13 cellular contexts compared by ENCODE assay signal in genomic region chr2:238915196-238915595, GRCh38.
"Had no signal": no experiment of that assay in that cellular context is flagged by ENCODE, and none has a peak within 500 bp of the region (broad histone marks: within the 10 kb centered on the region; RNA-seq: fewer than 3 reads in every experiment).

No MANE protein-coding gene starts in this region.

- H3K27ac Mint-ChIP-seq: activated naive CD8-positive, alpha-beta T cell treated with anti-CD3 and anti-CD28 coated beads for 36 hours; dendritic cell treated with granulocyte-macrophage colony-stimulating factor and Interleukin-4, amounts not matched to agents 40 ng/mL and 50 ng/mL, for 4 days; stimulated activated naive CD8-positive, alpha-beta T cell treated with anti-CD3 and anti-CD28 coated beads, Interleukin-15, Interleukin-2, amounts not matched to agents 100 ng/mL and 50 ng/mL, for 24 hours had no signal

- H3K4me1 Mint-ChIP-seq: activated naive CD8-positive, alpha-beta T cell treated with anti-CD3 and anti-CD28 coated beads for 36 hours; naive B cell had no signal

- DNase-seq: activated CD4-positive, alpha-beta T cell treated with anti-CD3 and anti-CD28 coated beads for 1 hour; activated CD4-positive, alpha-beta T cell treated with anti-CD3 and anti-CD28 coated beads, Interleukin-2, amount 50 U/mL, for 4 hours; activated naive CD8-positive, alpha-beta T cell treated with anti-CD3 and anti-CD28 coated beads for 36 hours; effector memory CD4-positive, alpha-beta T cell; heart right ventricle; naive B cell; nucleus accumbens; testis had no signal

- H3K4me3 ChIP-seq: gastroesophageal sphincter, heart right ventricle, smooth muscle cell, testis had no signal

- H3K36me3 Mint-ChIP-seq: activated naive CD8-positive, alpha-beta T cell treated with anti-CD3 and anti-CD28 coated beads for 36 hours; naive B cell had no signal

- H3K4me3 Mint-ChIP-seq: activated naive CD8-positive, alpha-beta T cell treated with anti-CD3 and anti-CD28 coated beads for 36 hours; dendritic cell treated with granulocyte-macrophage colony-stimulating factor and Interleukin-4, amounts not matched to agents 40 ng/mL and 50 ng/mL, for 4 days; stimulated activated naive CD8-positive, alpha-beta T cell treated with anti-CD3 and anti-CD28 coated beads, Interleukin-15, Interleukin-2, amounts not matched to agents 100 ng/mL and 50 ng/mL, for 24 hours had no signal

- H3K9me3 Mint-ChIP-seq: activated naive CD8-positive, alpha-beta T cell treated with anti-CD3 and anti-CD28 coated beads for 36 hours; dendritic cell treated with granulocyte-macrophage colony-stimulating factor and Interleukin-4, amounts not matched to agents 40 ng/mL and 50 ng/mL, for 4 days; stimulated activated naive CD8-positive, alpha-beta T cell treated with anti-CD3 and anti-CD28 coated beads, Interleukin-15, Interleukin-2, amounts not matched to agents 100 ng/mL and 50 ng/mL, for 24 hours had no signal

- ATAC-seq: gastroesophageal sphincter, heart right ventricle, left lobe of liver had no signal

- H3K27ac ChIP-seq: gastroesophageal sphincter, heart right ventricle, testis had no signal

- H3K9me3 ChIP-seq: testis had no signal

- H3K4me1 ChIP-seq: gastroesophageal sphincter, heart right ventricle, testis had no signal

- H3K36me3 ChIP-seq: heart right ventricle had no signal

- H3K27me3 ChIP-seq: testis had no signal
